1 cellular context compared by ENCODE assay signal in the genomic region with DNA sequence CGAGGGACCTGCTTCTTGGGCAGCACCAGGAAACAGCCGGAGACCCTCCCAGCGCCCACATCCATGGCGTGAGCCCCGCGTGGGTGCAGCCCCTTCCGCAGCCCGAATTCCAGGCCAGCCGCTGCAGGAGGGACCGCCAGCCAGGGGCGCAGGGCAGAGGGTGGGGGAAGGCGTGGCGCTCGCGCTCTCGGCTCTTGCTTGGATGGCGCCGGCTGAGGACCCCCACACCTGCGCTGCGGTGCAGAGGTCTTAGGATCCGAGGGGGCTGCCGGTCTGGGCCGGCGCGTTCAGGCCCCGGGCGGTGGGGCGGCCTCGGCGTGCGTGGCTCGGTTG.
TF ChIP-seq lines count a peak whose summit lies in the region.

No MANE protein-coding gene starts in this region.

TF ChIP-seq in HCT116, 20 proteins besides CTCF, POLR2A, EP300 and RAD21:
- TF ChIP-seq SIN3A (IDR thresholded peaks at IDR 0.05; ENCODE audit: low read depth) (no peak), ELF1 (IDR thresholded peaks at IDR 0.05; ENCODE audit: borderline replicate concordance, low read depth) (no peak), TCF7L2 (IDR thresholded peaks at IDR 0.05; ENCODE audit: borderline replicate concordance, extremely low read depth, insufficient read depth, insufficient read length) (no peak), EZH2phosphoT487 (IDR thresholded peaks at IDR 0.05; ENCODE audit: borderline replicate concordance) (no peak), ATF3 (IDR thresholded peaks at IDR 0.05) (no peak), EZH2 (IDR thresholded peaks at IDR 0.05) (no peak), CBX3 (IDR thresholded peaks at IDR 0.05; ENCODE audit: low read depth) (no peak), FOSL1 (IDR thresholded peaks at IDR 0.05; ENCODE audit: low read depth) (no peak), EGR1 (IDR thresholded peaks at IDR 0.05; ENCODE audit: low read depth) (no peak), SRF (IDR thresholded peaks at IDR 0.05; ENCODE audit: low read depth) (no peak)
- TF ChIP-seq, protein P1, sequence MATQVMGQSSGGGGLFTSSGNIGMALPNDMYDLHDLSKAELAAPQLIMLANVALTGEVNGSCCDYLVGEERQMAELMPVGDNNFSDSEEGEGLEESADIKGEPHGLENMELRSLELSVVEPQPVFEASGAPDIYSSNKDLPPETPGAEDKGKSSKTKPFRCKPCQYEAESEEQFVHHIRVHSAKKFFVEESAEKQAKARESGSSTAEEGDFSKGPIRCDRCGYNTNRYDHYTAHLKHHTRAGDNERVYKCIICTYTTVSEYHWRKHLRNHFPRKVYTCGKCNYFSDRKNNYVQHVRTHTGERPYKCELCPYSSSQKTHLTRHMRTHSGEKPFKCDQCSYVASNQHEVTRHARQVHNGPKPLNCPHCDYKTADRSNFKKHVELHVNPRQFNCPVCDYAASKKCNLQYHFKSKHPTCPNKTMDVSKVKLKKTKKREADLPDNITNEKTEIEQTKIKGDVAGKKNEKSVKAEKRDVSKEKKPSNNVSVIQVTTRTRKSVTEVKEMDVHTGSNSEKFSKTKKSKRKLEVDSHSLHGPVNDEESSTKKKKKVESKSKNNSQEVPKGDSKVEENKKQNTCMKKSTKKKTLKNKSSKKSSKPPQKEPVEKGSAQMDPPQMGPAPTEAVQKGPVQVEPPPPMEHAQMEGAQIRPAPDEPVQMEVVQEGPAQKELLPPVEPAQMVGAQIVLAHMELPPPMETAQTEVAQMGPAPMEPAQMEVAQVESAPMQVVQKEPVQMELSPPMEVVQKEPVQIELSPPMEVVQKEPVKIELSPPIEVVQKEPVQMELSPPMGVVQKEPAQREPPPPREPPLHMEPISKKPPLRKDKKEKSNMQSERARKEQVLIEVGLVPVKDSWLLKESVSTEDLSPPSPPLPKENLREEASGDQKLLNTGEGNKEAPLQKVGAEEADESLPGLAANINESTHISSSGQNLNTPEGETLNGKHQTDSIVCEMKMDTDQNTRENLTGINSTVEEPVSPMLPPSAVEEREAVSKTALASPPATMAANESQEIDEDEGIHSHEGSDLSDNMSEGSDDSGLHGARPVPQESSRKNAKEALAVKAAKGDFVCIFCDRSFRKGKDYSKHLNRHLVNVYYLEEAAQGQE (IDR thresholded peaks at IDR 0.05; ENCODE audit: low read depth), result no peak
